Comparison of ENCODE assay signal across 8 cellular contexts in genomic region chr3:169812844-169813677, GRCh38. TPM values are rescaled to one million over a fixed set of nuclear protein-coding genes. Genes with fewer than 3 reads are reported as not detected.
DNase-seq lines count a peak whose midpoint lies in the region; ATAC-seq and TF ChIP-seq lines count a peak whose summit lies in the region.

TSS of gene LRRC34 (minus strand) at chr3:169812904. CDS start at chr3:169812548, 356 bp downstream.
TSS of gene LRRIQ4 (plus strand) at chr3:169812870. CDS start at chr3:169821922, 9,052 bp downstream.

- H3K36me3 ChIP-seq in ovary: no peaks in the 10 kb centered on the region
- H3K36me3 ChIP-seq in tibial artery: no peaks in the 10 kb centered on the region

- TF ChIP-seq EP300 in ovary (IDR thresholded peaks at IDR 0.05): no peak

- intact Hi-C loops in head of caudate nucleus (cut with DNase I): loop anchor here (5.0 kb wide), 1 partner anchor 154 kb away; the partner anchor contains the start of gene SEC62
- intact Hi-C loops in ovary (cut with DNase I): no loop called here
- intact Hi-C loops in tibial artery (cut with DNase I; ENCODE audit: low total_unique reads): no loop called here

- peak; percentile 54 for ATAC-seq in GM21381 (IDR thresholded peaks at IDR 0.05; ENCODE audit: unreplicated experiment)

- TF ChIP-seq POLR2A in ovary (IDR thresholded peaks at IDR 0.05): no peak

- H3K4me3 ChIP-seq in ovary (peak within 1 kb of the TSS; percentile 73), tibial artery (peak within 1 kb of the TSS; percentile 64 to 72)

- DNase-seq in CMK (ENCODE audit: low read depth) (peak; percentile 76), HuH-7 (ENCODE audit: low spot score) (peak; percentile 69), RPMI7951 (ENCODE audit: low read depth) (peak; percentile 76), head of caudate nucleus (peak; percentile 49 to 91 (median 76)), ovary (peak; percentile 44 to 68 (median 59)), tibial artery (peak; percentile 74 to 78)
- peak; percentile 69 for DNase-seq in activated naive CD4-positive, alpha-beta T cell treated with Interleukin-2 at 50 U/mL for 16 hours

- H3K27ac ChIP-seq in ovary: peak within 1 kb of the TSS; percentile 44 to 88
- peak within 1 kb of the TSS; percentile 78 for H3K27ac ChIP-seq in tibial artery

- H3K9me3 ChIP-seq in ovary (no peaks in the 10 kb centered on the region), tibial artery (peaks cover 0 to 7% (median 0%) of the 10 kb centered on the region in 3 donors)

- H3K27me3 ChIP-seq in ovary (no peaks in the 10 kb centered on the region), tibial artery (no peaks in the 10 kb centered on the region)

- 34 to 48% (median 39%) methylated on average over 20 of the region's 20 CpGs for WGBS in ovary, 3 donors

- TF ChIP-seq CTCF in ovary (IDR thresholded peaks at IDR 0.05) (no peak), tibial artery (IDR thresholded peaks at IDR 0.05) (no peak)

- H3K4me1 ChIP-seq in ovary (ENCODE audit: insufficient read depth) (peaks cover 2% of the 10 kb centered on the region), tibial artery (peaks cover 0 to 30% (median 10%) of the 10 kb centered on the region in 4 donors)

RNA-seq across cellular contexts. Expression of gene LRRC34, which starts in this region (rescaled TPM):
- total RNA-seq in RPMI7951 (2014; rRNA removed; shearing (Covaris generic)): 8.5 and 9.4 TPM in 2 replicates
- 1 to 10 TPM; 3.3 to 8.1 (median 4.3) TPM for total RNA-seq in ovary
- polyA plus RNA-seq in ovary: 1 to 10 TPM; 1.7 to 3.3 TPM

RNA-seq across cellular contexts. Expression of gene LRRIQ4, which starts in this region (rescaled TPM):
- total RNA-seq in RPMI7951 (2014; rRNA removed; shearing (Covaris generic)): not detected in 2 replicates
- total RNA-seq in ovary: under 1 TPM in 5 of 7 donors, not detected in 2; 0.23 to 0.43 (median 0.26) TPM
- under 1 TPM; 0.05 to 0.17 TPM for polyA plus RNA-seq in ovary

Comparison
In these comparisons a context has a peak if more than half of its experiments do, and no peak if none do; other contexts are left out.
1. Peak in every context shown above with its lines: DNase-seq, ATAC-seq, H3K4me3 ChIP-seq and H3K27ac ChIP-seq.